8 cellular contexts compared by ENCODE assay signal in genomic region chr16:11742536-11743307, GRCh38. TPM values are rescaled to one million over a fixed set of nuclear protein-coding genes. Genes with fewer than 3 reads are reported as not detected.
A peak's percentile ranks its signal among the peaks of the same experiment; 100 is the strongest.
DNase-seq lines count a peak whose midpoint lies in the region; ATAC-seq and TF ChIP-seq lines count a peak whose summit lies in the region.

Gene TXNDC11, minus strand, starts transcription at chr16:11742857. Its CDS starts 127 bp downstream, at chr16:11742730.

- CTCF ChIA-PET in AG04449 (lab: Yijun Ruan, JAX) (interaction anchor here (1.2 to 4.1 kb wide), 6 partner anchors 17 to 346 kb away, joined by 3 to 24 read pairs (median 4); partner anchors contain the start of gene ZC3H7A), WTC11 (lab: Charles Lee) (interaction anchor here (0.6 to 3.2 kb wide), 9 partner anchors 20 to 346 kb away, joined by 3 to 21 read pairs (median 5); partner anchors contain the start of gene ZC3H7A)

- POLR2A ChIA-PET in AG04449 (lab: Yijun Ruan, JAX) (interaction anchor here (0.8 to 2.0 kb wide), 5 partner anchors 19 to 145 kb away, joined by 3 to 23 read pairs (median 3); partner anchors contain the start of gene ZC3H7A), WTC11 (lab: Charles Lee) (interaction anchor here (1.1 kb wide), 1 partner anchor 55 kb away, joined by 12 read pairs; the partner anchor contains the start of gene ZC3H7A)

- peaks cover 21% of the 10 kb centered on the region for H3K4me1 Mint-ChIP-seq in WTC11

- H3K27me3 Mint-ChIP-seq in WTC11 (ENCODE audit: low read depth), result no peaks in the 10 kb centered on the region

- H3K36me3 Mint-ChIP-seq in WTC11, result no peaks in the 10 kb centered on the region

- no peaks in the 10 kb centered on the region for H3K9me3 Mint-ChIP-seq in WTC11

- H3K4me3 Mint-ChIP-seq in WTC11, result peak within 1 kb of the TSS; percentile 93

- ATAC-seq in GM18907 (IDR thresholded peaks at IDR 0.05; ENCODE audit: unreplicated experiment), result peak; percentile 91
- peak; percentile 90 for ATAC-seq in HG03159 (IDR thresholded peaks at IDR 0.05; ENCODE audit: unreplicated experiment)
- peak; percentile 96 for ATAC-seq in WTC11

- peak within 1 kb of the TSS; percentile 85 for H3K4me3 ChIP-seq in AG04449 (ENCODE audit: low read depth, low read length)
- H3K4me3 ChIP-seq in cardiac fibroblast (replicated peaks in 1 of 2; ENCODE audit: low read depth in 2 of 2, low read length in 2 of 2), result peak within 1 kb of the TSS; percentile 88 to 89

- TF ChIP-seq CTCF in AG04449 (IDR thresholded peaks at IDR 0.05; ENCODE audit: insufficient read depth, low read length, missing control alignments), result no peak
- TF ChIP-seq CTCF in WTC11 (IDR thresholded peaks at IDR 0.05), result no peak
- no peak for TF ChIP-seq CTCF in cardiac fibroblast (IDR thresholded peaks at IDR 0.05; ENCODE audit: low read depth, low read length)

- DNase-seq in AG04449 (ENCODE audit: low read depth, low spot score) (peak; percentile 83), NCI-H2227 treated with DMSO at 0.1 percent for 48 hours (lab: John Stamatoyannopoulos, UW) (peak; percentile 97), WTC11 (ENCODE audit: low spot score) (peak; percentile 97), cardiac fibroblast (ENCODE audit: low read depth in 2 of 2) (peak; percentile 99 to 100), iPS-NIHi7 (ENCODE audit: extremely low spot score) (peak; percentile 98), smooth muscle cell of the brain vasculature (ENCODE audit: low read depth, low spot score) (peak; percentile 94)

- peak within 1 kb of the TSS; percentile 93 for H3K27ac Mint-ChIP-seq in WTC11

TF ChIP-seq in WTC11, 78 proteins besides CTCF, POLR2A, EP300 and RAD21 (continues in another document):
- no peak for TF ChIP-seq ZBTB21 (CRISPR knock-in tag; IDR thresholded peaks at IDR 0.05; ENCODE audit: borderline replicate concordance)
- TF ChIP-seq MAX (CRISPR knock-in tag; IDR thresholded peaks at IDR 0.05), result peak; percentile 40; the same call in 1 of the 2 replicates
- TF ChIP-seq ATF3 (CRISPR knock-in tag; conservative IDR thresholded peaks at IDR 0.05), result no peak
- TF ChIP-seq ZNF423 (CRISPR knock-in tag; IDR thresholded peaks at IDR 0.05), result no peak
- no peak for TF ChIP-seq IRF1 (CRISPR knock-in tag; IDR thresholded peaks at IDR 0.05)
- TF ChIP-seq CBFB (CRISPR knock-in tag; IDR thresholded peaks at IDR 0.05; ENCODE audit: low read depth), result no peak
- TF ChIP-seq ZNF532 (CRISPR knock-in tag; IDR thresholded peaks at IDR 0.05; ENCODE audit: borderline replicate concordance), result no peak
- TF ChIP-seq AFF4 (CRISPR knock-in tag; IDR thresholded peaks at IDR 0.05; ENCODE audit: borderline replicate concordance), result no peak
- no peak for TF ChIP-seq ERG (CRISPR knock-in tag; IDR thresholded peaks at IDR 0.05)
- no peak for TF ChIP-seq ELF4 (CRISPR knock-in tag; IDR thresholded peaks at IDR 0.05; ENCODE audit: low read depth)
- no peak for TF ChIP-seq OVOL2 (CRISPR knock-in tag; IDR thresholded peaks at IDR 0.05; ENCODE audit: borderline replicate concordance)
- no peak for TF ChIP-seq SMAD4 (CRISPR knock-in tag; IDR thresholded peaks at IDR 0.05)

RNA-seq across cellular contexts. Expression of gene TXNDC11, which starts in this region (rescaled TPM):
- total RNA-seq in WTC11 (2021), result 11.1 to 11.5 TPM (median 11.4 TPM) in 3 replicates

Comparison
In these comparisons a context has a peak if more than half of its experiments do, and no peak if none do; other contexts are left out.
1. Peak in every context shown above with its lines: DNase-seq, ATAC-seq and H3K4me3 ChIP-seq.